ENCODE assay signal across 32 cellular contexts in genomic region chr3:1808590-1808989, GRCh38.
"Had no signal": no experiment of that assay in that cellular context is flagged by ENCODE, and none has a peak within 500 bp of the region (broad histone marks: within the 10 kb centered on the region; RNA-seq: fewer than 3 reads in every experiment).

No MANE protein-coding gene starts in this region.

- H3K36me3 ChIP-seq: adrenal gland, ascending aorta, brain microvascular endothelial cell, breast epithelium, cardiac muscle cell had no signal

- H3K4me1 ChIP-seq: adrenal gland, ascending aorta, body of pancreas, breast epithelium had no signal

- H3K9me3 ChIP-seq: adrenal gland, body of pancreas had no signal

- H3K4me3 ChIP-seq: adrenal gland, ascending aorta, body of pancreas, breast epithelium, cardiac muscle cell had no signal

- DNase-seq: activated effector memory CD4-positive, alpha-beta T cell treated with anti-CD3 and anti-CD28 coated beads, Interleukin-2, amount 50 U/mL, for 16 hours; activated effector memory CD4-positive, alpha-beta T cell treated with Interleukin-2 at 50 U/mL for 16 hours; activated gamma-delta T cell; activated gamma-delta T cell treated with Interleukin-2 at 50 U/mL for 16 hours; activated naive CD4-positive, alpha-beta T cell; activated naive CD4-positive, alpha-beta T cell treated with anti-CD3 and anti-CD28 coated beads for 36 hours; activated naive CD4-positive, alpha-beta T cell treated with anti-CD3 and anti-CD28 coated beads, Interleukin-2, amount 10 ng/mL, durations not matched to agents 7 days and 5 days; activated naive CD4-positive, alpha-beta T cell treated with anti-CD3 and anti-CD28 coated beads, Interleukin-2, amount 50 U/mL, for 16 hours; activated naive CD4-positive, alpha-beta T cell treated with Interleukin-2 at 50 U/mL for 16 hours; activated naive CD8-positive, alpha-beta T cell treated with anti-CD3 and anti-CD28 coated beads for 36 hours; activated naive CD8-positive, alpha-beta T cell treated with anti-CD3 and anti-CD28 coated beads, Interleukin-2, amount 10 ng/mL, durations not matched to agents 7 days and 5 days; activated naive CD8-positive, alpha-beta T cell treated with anti-CD3 and anti-CD28 coated beads, Interleukin-2, amount 50 U/mL, for 24 hours; activated T-cell treated with anti-CD3 and anti-CD28 coated beads, Interleukin-2, amount 50 U/mL, for 4 hours; activated T-cell treated with anti-CD3 and anti-CD28 coated beads, Interleukin-2, amount 50 U/mL, for 48 hours; activated T-cell treated with anti-CD3 and anti-CD28 coated beads, Interleukin-2, amount 50 U/mL, for 72 hours; adrenal gland; amniotic stem cell; amygdala; anterior cingulate cortex; aorta; body of pancreas; brain microvascular endothelial cell; caudate nucleus; central memory CD4-positive, alpha-beta T cell; cerebellar nuclear complex had no signal

- H3K27ac ChIP-seq: adrenal gland, ascending aorta, body of pancreas, brain microvascular endothelial cell, breast epithelium, cardiac muscle cell had no signal

- FAIRE-seq: astrocyte, bronchial epithelial cell had no signal

- ATAC-seq: activated naive CD4-positive, alpha-beta T cell treated with anti-CD3 and anti-CD28 coated beads, Interleukin-2, amount 50 U/mL, for 72 hours; activated naive CD8-positive, alpha-beta T cell treated with anti-CD3 and anti-CD28 coated beads, Interleukin-2, amount 50 U/mL, for 24 hours; activated T-cell treated with anti-CD3 and anti-CD28 coated beads, Interleukin-2, amount 50 U/mL, for 4 hours; activated T-cell treated with anti-CD3 and anti-CD28 coated beads, Interleukin-2, amount 50 U/mL, for 72 hours; activated T-helper 17 cell treated with anti-CD3 and anti-CD28 coated beads, Interleukin-2, amount 50 U/mL, for 72 hours; body of pancreas had no signal

- H3K27me3 ChIP-seq: adrenal gland, ascending aorta, body of pancreas, brain microvascular endothelial cell, breast epithelium, cardiac muscle cell had no signal
